8 cellular contexts compared by ENCODE assay signal in the genomic region with DNA sequence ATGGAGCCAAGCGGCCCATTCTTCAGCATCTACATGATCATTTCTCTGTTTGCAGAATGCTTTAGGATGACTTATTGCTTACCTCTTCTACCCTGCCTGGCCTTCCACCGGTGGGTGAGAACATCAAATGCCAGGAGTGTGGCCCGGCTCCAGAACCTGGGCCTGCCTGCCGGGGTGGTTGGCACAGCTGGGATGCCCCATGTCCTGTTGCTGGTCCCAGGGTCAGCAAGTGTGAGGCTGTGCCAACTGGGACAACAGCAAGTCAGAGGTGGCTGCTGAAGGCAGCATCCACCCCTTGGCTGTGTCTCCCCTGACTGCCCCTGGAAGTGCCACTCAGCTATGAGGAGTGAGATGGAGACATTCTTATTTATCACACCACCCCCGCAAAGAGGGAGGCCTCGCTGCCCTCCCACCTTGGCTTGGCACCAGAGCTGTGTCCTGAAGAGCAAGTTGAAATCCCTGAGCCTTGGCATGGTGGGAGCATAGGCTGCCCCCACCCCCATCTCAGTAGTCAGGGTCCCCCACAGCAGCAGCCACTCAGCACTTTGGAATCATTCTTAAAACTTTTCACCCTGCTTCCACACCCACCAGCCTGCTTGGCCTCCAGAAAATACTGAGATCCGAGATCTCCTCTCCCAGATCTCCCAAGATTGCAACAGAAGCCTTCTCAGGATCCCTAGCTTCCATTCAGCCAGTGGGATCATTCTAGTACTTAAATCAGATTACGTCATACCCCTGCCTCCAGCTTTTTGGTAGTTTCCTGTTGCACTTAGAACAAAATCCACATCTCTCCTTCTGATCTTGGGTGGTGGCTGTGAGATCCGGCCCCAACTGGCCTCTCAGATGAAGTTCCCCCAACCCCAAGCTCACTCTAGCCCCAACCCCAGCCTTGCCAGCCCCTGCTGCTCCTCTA.
A peak's percentile ranks its signal among the peaks of the same experiment; 100 is the strongest.
DNase-seq lines count a peak whose midpoint lies in the region; TF ChIP-seq lines count a peak whose summit lies in the region.

No MANE protein-coding gene starts in this region.

- TF ChIP-seq CTCF in epithelial cell of esophagus (IDR thresholded peaks at IDR 0.05; ENCODE audit: insufficient read depth, low read depth, low read length, missing control alignments) (no peak), osteocyte (IDR thresholded peaks at IDR 0.05) (no peak)

- CTCF ChIA-PET in CD8-positive, alpha-beta memory T cell (lab: Charles Lee): interaction anchor here (0.6 kb wide), 1 partner anchor 60 kb away, joined by 3 read pairs; no protein-coding TSS in a partner anchor

- peaks cover 0 to 1% of the 10 kb centered on the region in 2 donors for H3K27me3 Mint-ChIP-seq in CD8-positive, alpha-beta memory T cell
- no peaks in the 10 kb centered on the region for H3K27me3 Mint-ChIP-seq in osteocyte (ENCODE audit: unreplicated experiment)

- no peak overlapping the region for H3K4me3 ChIP-seq in CD8-positive, alpha-beta memory T cell (ENCODE audit: low read length)
- H3K4me3 ChIP-seq in SJSA1 (no peak overlapping the region), epithelial cell of esophagus (ENCODE audit: low read length) (no peak overlapping the region)

- peaks cover 5% of the 10 kb centered on the region for H3K4me1 ChIP-seq in CD8-positive, alpha-beta memory T cell (ENCODE audit: insufficient read depth, low read length)
- peaks cover 25% of the 10 kb centered on the region for H3K4me1 ChIP-seq in SJSA1 (replicated peaks)

- no peaks in the 10 kb centered on the region for H3K9me3 Mint-ChIP-seq in CD8-positive, alpha-beta memory T cell
- no peaks in the 10 kb centered on the region for H3K9me3 Mint-ChIP-seq in osteocyte (ENCODE audit: unreplicated experiment)

- H3K4me3 Mint-ChIP-seq in CD8-positive, alpha-beta memory T cell: no peak overlapping the region
- H3K4me3 Mint-ChIP-seq in osteocyte (ENCODE audit: unreplicated experiment): no peak overlapping the region

- H3K27me3 ChIP-seq in CD8-positive, alpha-beta memory T cell (ENCODE audit: insufficient read depth, low read length, poor library complexity, severe bottlenecking): no peaks in the 10 kb centered on the region
- no peaks in the 10 kb centered on the region for H3K27me3 ChIP-seq in SJSA1 (replicated peaks)

- no peak for DNase-seq in CD8-positive, alpha-beta memory T cell
- DNase-seq in SJSA1 (ENCODE audit: low read depth in 1 of 2, low spot score in 2 of 2): no peak
- DNase-seq in epithelial cell of esophagus (ENCODE audit: low read depth): peak; percentile 48
- no peak for DNase-seq in osteocyte (ENCODE audit: extremely low spot score, unreplicated experiment)
- no peak for DNase-seq in glomerular visceral epithelial cell (ENCODE audit: extremely low spot score)
- DNase-seq in NCI-H128 (lab: John Stamatoyannopoulos, UW; ENCODE audit: unreplicated experiment): no peak
- no peak for DNase-seq in T1000 (lab: John Stamatoyannopoulos, UW)
- no peak for DNase-seq in iPS-NIHi7 (ENCODE audit: extremely low spot score)

- POLR2A ChIA-PET in CD8-positive, alpha-beta memory T cell (lab: Charles Lee): no interaction called here

- H3K36me3 ChIP-seq in CD8-positive, alpha-beta memory T cell (ENCODE audit: insufficient read depth, low read length): peaks cover 15% of the 10 kb centered on the region
- H3K36me3 ChIP-seq in SJSA1: peaks cover 24% of the 10 kb centered on the region

- H3K9me3 ChIP-seq in CD8-positive, alpha-beta memory T cell (ENCODE audit: low read length): no peaks in the 10 kb centered on the region
- H3K9me3 ChIP-seq in SJSA1 (replicated peaks): no peaks in the 10 kb centered on the region

- peak overlapping the region; percentile 61 for H3K27ac ChIP-seq in CD8-positive, alpha-beta memory T cell (ENCODE audit: low read depth, low read length)
- H3K27ac ChIP-seq in SJSA1: 0 out of 2 replicates have a peak overlapping the region, but pooled peaks have one; percentile 27

- H3K27ac Mint-ChIP-seq in CD8-positive, alpha-beta memory T cell: peak overlapping the region in 7 of 8 donors; percentile 23 to 80 (median 62)
- peak overlapping the region; percentile 75 for H3K27ac Mint-ChIP-seq in osteocyte (ENCODE audit: unreplicated experiment)

- peaks cover 15 to 70% (median 15%) of the 10 kb centered on the region in 3 donors for H3K36me3 Mint-ChIP-seq in CD8-positive, alpha-beta memory T cell
- H3K36me3 Mint-ChIP-seq in osteocyte (ENCODE audit: unreplicated experiment): peaks cover 25% of the 10 kb centered on the region

- peaks cover 10 to 28% (median 12%) of the 10 kb centered on the region in 3 donors for H3K4me1 Mint-ChIP-seq in CD8-positive, alpha-beta memory T cell
- H3K4me1 Mint-ChIP-seq in osteocyte (ENCODE audit: unreplicated experiment): peaks cover 53% of the 10 kb centered on the region
